In genomic region chr10:99766282-99766681, GRCh38 we compare ENCODE assay signal across 10 cellular contexts. TPM values are rescaled to one million over a fixed set of nuclear protein-coding genes. Genes with fewer than 3 reads are reported as not detected.
DNase-seq lines count a peak whose midpoint lies in the region; ATAC-seq, FAIRE-seq and TF ChIP-seq lines count a peak whose summit lies in the region.
"Had no signal": no experiment of that assay in that cellular context is flagged by ENCODE, and none has a peak within 500 bp of the region (broad histone marks: within the 10 kb centered on the region; RNA-seq: fewer than 3 reads in every experiment).

No MANE protein-coding gene starts in this region.

- H3K27me3 Mint-ChIP-seq in activated CD8-positive, alpha-beta T cell treated with anti-CD3 and anti-CD28 coated beads, Interleukin-2, amount 10 ng/mL, durations not matched to agents 7 days and 5 days (ENCODE audit: low read depth) = no peaks in the 10 kb centered on the region

- H3K4me1 Mint-ChIP-seq in activated CD8-positive, alpha-beta T cell treated with anti-CD3 and anti-CD28 coated beads, Interleukin-2, amount 10 ng/mL, durations not matched to agents 7 days and 5 days (ENCODE audit: low read depth) = peaks cover 6% of the 10 kb centered on the region

- H3K36me3 ChIP-seq in psoas muscle (ENCODE audit: insufficient read depth in 1 of 2, low read depth in 1 of 2) = peaks cover 0 to 17% of the 10 kb centered on the region in 2 donors
- H3K36me3 ChIP-seq: BE2C had no signal

- FAIRE-seq in GM18507 (lab: Jason Lieb, UNC) = peak; percentile 91

- no peak for TF ChIP-seq CTCF in RWPE1 (conservative IDR thresholded peaks at IDR 0.05; ENCODE audit: low read depth)
- TF ChIP-seq CTCF in psoas muscle (IDR thresholded peaks at IDR 0.05) = no peak

- WGBS in psoas muscle, 3 donors = 69 to 77% (median 73%) methylated on average over 9 of the region's 9 CpGs

- intact Hi-C loops in psoas muscle (cut with DNase I) = no loop called here

- no peak overlapping the region for H3K27ac Mint-ChIP-seq in activated CD8-positive, alpha-beta T cell treated with anti-CD3 and anti-CD28 coated beads, Interleukin-2, amount 10 ng/mL, durations not matched to agents 7 days and 5 days

- no peak overlapping the region for H3K27ac ChIP-seq in RWPE1
- no peak overlapping the region for H3K27ac ChIP-seq in psoas muscle

- H3K4me1 ChIP-seq in psoas muscle = peaks cover 12% of the 10 kb centered on the region
- H3K4me1 ChIP-seq: BE2C had no signal

- peaks cover 4% of the 10 kb centered on the region for H3K9me3 Mint-ChIP-seq in activated CD8-positive, alpha-beta T cell treated with anti-CD3 and anti-CD28 coated beads, Interleukin-2, amount 10 ng/mL, durations not matched to agents 7 days and 5 days (ENCODE audit: insufficient read depth)

- H3K27me3 ChIP-seq in psoas muscle (ENCODE audit: insufficient read depth in 3 of 3, low read length in 2 of 3) = no peaks in the 10 kb centered on the region
- H3K27me3 ChIP-seq: BE2C had no signal

- peak; percentile 47 for DNase-seq in GM18507 (ENCODE audit: extremely low spot score, insufficient read length, low read depth)
- peak; percentile 24 for DNase-seq in activated CD8-positive, alpha-beta T cell treated with anti-CD3 and anti-CD28 coated beads, Interleukin-2, amount 10 ng/mL, durations not matched to agents 7 days and 5 days
- no peak for DNase-seq in RWPE1 (ENCODE audit: low spot score)
- DNase-seq in psoas muscle = no peak
- DNase-seq in globus pallidus (ENCODE audit: low spot score) = no peak
- DNase-seq in medulla oblongata (ENCODE audit: extremely low spot score) = no peak
- DNase-seq: BE2C, OCI-M1 had no signal

- no peak overlapping the region for H3K4me3 ChIP-seq in psoas muscle

- H3K4me3 Mint-ChIP-seq in activated CD8-positive, alpha-beta T cell treated with anti-CD3 and anti-CD28 coated beads, Interleukin-2, amount 10 ng/mL, durations not matched to agents 7 days and 5 days = no peak overlapping the region

- H3K36me3 Mint-ChIP-seq in activated CD8-positive, alpha-beta T cell treated with anti-CD3 and anti-CD28 coated beads, Interleukin-2, amount 10 ng/mL, durations not matched to agents 7 days and 5 days (ENCODE audit: low read depth) = peaks cover 12% of the 10 kb centered on the region

- CTCF ChIA-PET in activated CD8-positive, alpha-beta T cell treated with anti-CD3 and anti-CD28 coated beads, Interleukin-2, amount 10 ng/mL, durations not matched to agents 7 days and 5 days (lab: Charles Lee) = interaction anchor here (1.0 kb wide), 1 partner anchor 34 kb away, joined by 3 read pairs; the partner anchor contains the start of gene CUTC
- CTCF ChIA-PET in RWPE1 (lab: Yijun Ruan, JAX) = interaction anchor here (1.0 kb wide), 1 partner anchor 9 kb away, joined by 4 read pairs; no protein-coding TSS in a partner anchor

- ATAC-seq in GM19463 (IDR thresholded peaks at IDR 0.05; ENCODE audit: unreplicated experiment) (peak; percentile 79), HG02943 (IDR thresholded peaks at IDR 0.05; ENCODE audit: low read depth, unreplicated experiment) (peak; percentile 59), psoas muscle (no peak)
- peak; percentile 19 for ATAC-seq in activated CD8-positive, alpha-beta T cell treated with anti-CD3 and anti-CD28 coated beads, Interleukin-2, amount 10 ng/mL, durations not matched to agents 7 days and 5 days

- POLR2A ChIA-PET in activated CD8-positive, alpha-beta T cell treated with anti-CD3 and anti-CD28 coated beads, Interleukin-2, amount 10 ng/mL, durations not matched to agents 7 days and 5 days (lab: Charles Lee) = no interaction called here
- POLR2A ChIA-PET in RWPE1 (lab: Yijun Ruan, JAX; ENCODE audit: low non-redundant PET) = no interaction called here

- H3K9me3 ChIP-seq in psoas muscle = no peaks in the 10 kb centered on the region
- H3K9me3 ChIP-seq: BE2C had no signal

RNA-seq across cellular contexts. Expression of gene ABCC2, which starts 16.2 kb away (rescaled TPM):
- under 1 TPM; 0.76 to 0.97 TPM for total RNA-seq in activated CD8-positive, alpha-beta T cell treated with anti-CD3 and anti-CD28 coated beads, Interleukin-2, amount 10 ng/mL, durations not matched to agents 7 days and 5 days
- total RNA-seq in psoas muscle = 1 to 10 TPM in 1 of 4 donors, under 1 TPM in 3; 0.61 to 2.3 (median 0.71) TPM
- polyA plus RNA-seq in psoas muscle = 1 to 10 TPM in 1 of 3 donors, under 1 TPM in 2; 0.23 to 2.0 (median 0.48) TPM

RNA-seq across cellular contexts. Expression of gene CUTC, which starts 34.2 kb away (rescaled TPM):
- 10 to 100 TPM; 24.0 to 25.8 TPM for total RNA-seq in activated CD8-positive, alpha-beta T cell treated with anti-CD3 and anti-CD28 coated beads, Interleukin-2, amount 10 ng/mL, durations not matched to agents 7 days and 5 days
- 100 to 1,000 TPM; 108 to 179 (median 133) TPM for total RNA-seq in psoas muscle
- 100 to 1,000 TPM in 2 of 3 donors, 10 to 100 TPM in 1; 52.8 to 167 (median 112) TPM for polyA plus RNA-seq in psoas muscle

RNA-seq across cellular contexts. Expression of gene COX15, which starts 34.4 kb away (rescaled TPM):
- total RNA-seq in activated CD8-positive, alpha-beta T cell treated with anti-CD3 and anti-CD28 coated beads, Interleukin-2, amount 10 ng/mL, durations not matched to agents 7 days and 5 days = 10 to 100 TPM; 36.1 to 39.3 TPM
- total RNA-seq in psoas muscle = 10 to 100 TPM; 25.9 to 59.4 (median 39.4) TPM
- 10 to 100 TPM; 12.7 to 43.9 (median 12.8) TPM for polyA plus RNA-seq in psoas muscle

Comparison
In these comparisons a context has a peak if more than half of its experiments do, and no peak if none do; other contexts are left out.
1. DNase-seq: peak in GM18507 (single experiment) and activated CD8-positive, alpha-beta T cell treated with anti-CD3 and anti-CD28 coated beads, Interleukin-2, amount 10 ng/mL, durations not matched to agents 7 days and 5 days (single experiment); none in RWPE1 (single experiment), psoas muscle (0 of 2), globus pallidus (single experiment) and medulla oblongata (single experiment).
2. ATAC-seq: peak in GM19463 (single experiment), HG02943 (single experiment) and activated CD8-positive, alpha-beta T cell treated with anti-CD3 and anti-CD28 coated beads, Interleukin-2, amount 10 ng/mL, durations not matched to agents 7 days and 5 days (single experiment); none in psoas muscle (0 of 4).
3. RNA of gene CUTC, which starts 34.2 kb away (total RNA-seq): 108 to 179 TPM in psoas muscle; 24.0 to 25.8 TPM in activated CD8-positive, alpha-beta T cell treated with anti-CD3 and anti-CD28 coated beads, Interleukin-2, amount 10 ng/mL, durations not matched to agents 7 days and 5 days; every median in the first group is over 4 times any median in the second.